29 cellular contexts compared by ENCODE assay signal in the genomic region with DNA sequence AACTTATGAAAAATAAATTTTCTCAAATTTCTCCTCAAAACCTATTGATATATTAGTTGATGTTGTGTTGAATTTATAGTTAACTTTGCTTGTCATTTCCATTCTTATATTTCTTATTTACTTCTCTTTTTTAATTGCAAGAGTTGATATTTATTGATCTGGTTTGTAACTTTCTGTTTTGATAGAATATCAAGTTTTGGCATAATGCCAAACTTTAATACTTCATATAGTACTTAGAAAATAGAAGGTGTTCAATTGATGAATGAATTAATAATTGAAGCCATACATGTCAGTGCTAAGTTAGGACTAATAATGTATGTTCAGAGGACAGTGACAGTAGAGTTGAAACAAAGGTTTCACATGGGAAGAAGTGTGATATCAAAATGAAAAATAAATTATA. TPM values are rescaled to one million over a fixed set of nuclear protein-coding genes. Genes with fewer than 3 reads are reported as not detected.
DNase-seq lines count a peak whose midpoint lies in the region; ATAC-seq, FAIRE-seq and TF ChIP-seq lines count a peak whose summit lies in the region.
"Had no signal": no experiment of that assay in that cellular context is flagged by ENCODE, and none has a peak within 500 bp of the region (broad histone marks: within the 10 kb centered on the region; RNA-seq: fewer than 3 reads in every experiment).

No MANE protein-coding gene starts in this region.

- intact Hi-C loops in breast epithelium (cut with DNase I; ENCODE audit: low total_unique reads): no loop called here

- no peaks in the 10 kb centered on the region for H3K36me3 ChIP-seq in breast epithelium
- H3K36me3 ChIP-seq: HAP-1 had no signal

- ATAC-seq in omental fat pad (ENCODE audit: low FRiP score): no peak

- no peak for TF ChIP-seq CTCF in fibroblast of the aortic adventitia (IDR thresholded peaks at IDR 0.05; ENCODE audit: insufficient read depth, low read length)
- TF ChIP-seq CTCF in omental fat pad (IDR thresholded peaks at IDR 0.05): no peak
- no peak for TF ChIP-seq CTCF in breast epithelium (IDR thresholded peaks at IDR 0.05)

- H3K4me1 ChIP-seq in breast epithelium: no peaks in the 10 kb centered on the region
- H3K4me1 ChIP-seq: BE2C, SJSA1 had no signal

- no peak overlapping the region for H3K4me3 ChIP-seq in fibroblast of the aortic adventitia (ENCODE audit: low read depth, low read length)
- H3K4me3 ChIP-seq in breast epithelium: no peak overlapping the region
- H3K4me3 ChIP-seq: GM23248, HAP-1, MG63, PC-9, SJSA1 had no signal

- no peak overlapping the region for H3K27ac ChIP-seq in breast epithelium
- H3K27ac ChIP-seq: GM23248, PC-9, SJSA1 had no signal

- H3K27me3 ChIP-seq in breast epithelium: no peaks in the 10 kb centered on the region
- H3K27me3 ChIP-seq: BE2C, MG63, SJSA1 had no signal

- DNase-seq in fibroblast of the aortic adventitia (ENCODE audit: low read depth) (peak; percentile 2), omental fat pad (ENCODE audit: low spot score) (no peak), glomerular visceral epithelial cell (ENCODE audit: extremely low spot score) (no peak), breast epithelium (ENCODE audit: low spot score in 2 of 2) (no peak)
- no peak for DNase-seq in activated T-cell treated with anti-CD3 and anti-CD28 coated beads, Interleukin-2, amount 50 U/mL, for 1 hour
- DNase-seq: ACHN; BE2C; CD8-positive, alpha-beta memory T cell; DMS153; DND-41; GM23248; HFFc6; KG1; MG63; NCI-H1105 treated with DMSO at 0.1 percent for 48 hours; NCI-H2029; NCI-H2171; NCI-H345; NCI-H510A treated with DMSO at 0.1 percent for 48 hours; NCI-H748 treated with DMSO at 0.1 percent for 48 hours; NK-92 treated with Interleukin-12 subunit alpha and Interleukin-12 subunit beta, amount 100 ng/mL, for 24 hours; PC-9; Right ventricle myocardium superior; RPMI8226 had no signal

- peak; percentile 84 for FAIRE-seq in A204.1 (lab: Jason Lieb, UNC)
- peak; percentile 41 for FAIRE-seq in G401.6 (lab: Jason Lieb, UNC)
- peak; percentile 26 for FAIRE-seq in TTC549 (lab: Jason Lieb, UNC)

- no peak for TF ChIP-seq POLR2A in breast epithelium (IDR thresholded peaks at IDR 0.05)

- H3K9me3 ChIP-seq in breast epithelium: no peaks in the 10 kb centered on the region
- H3K9me3 ChIP-seq: BE2C, HAP-1, MG63, SJSA1 had no signal

RNA-seq across cellular contexts. Expression of a gene that starts 27.9 kb away (rescaled TPM):
- total RNA-seq in fibroblast of the aortic adventitia (ENCODE audit: low replicate concordance) (52.7 and 93.3 TPM in 2 replicates), omental fat pad (10 to 100 TPM; 48.9 to 84.6 (median 58.1) TPM), breast epithelium (10 to 100 TPM; 69.9 to 100.0 (median 71.4) TPM)
